ENCODE assay signal across 8 cellular contexts in the genomic region with DNA sequence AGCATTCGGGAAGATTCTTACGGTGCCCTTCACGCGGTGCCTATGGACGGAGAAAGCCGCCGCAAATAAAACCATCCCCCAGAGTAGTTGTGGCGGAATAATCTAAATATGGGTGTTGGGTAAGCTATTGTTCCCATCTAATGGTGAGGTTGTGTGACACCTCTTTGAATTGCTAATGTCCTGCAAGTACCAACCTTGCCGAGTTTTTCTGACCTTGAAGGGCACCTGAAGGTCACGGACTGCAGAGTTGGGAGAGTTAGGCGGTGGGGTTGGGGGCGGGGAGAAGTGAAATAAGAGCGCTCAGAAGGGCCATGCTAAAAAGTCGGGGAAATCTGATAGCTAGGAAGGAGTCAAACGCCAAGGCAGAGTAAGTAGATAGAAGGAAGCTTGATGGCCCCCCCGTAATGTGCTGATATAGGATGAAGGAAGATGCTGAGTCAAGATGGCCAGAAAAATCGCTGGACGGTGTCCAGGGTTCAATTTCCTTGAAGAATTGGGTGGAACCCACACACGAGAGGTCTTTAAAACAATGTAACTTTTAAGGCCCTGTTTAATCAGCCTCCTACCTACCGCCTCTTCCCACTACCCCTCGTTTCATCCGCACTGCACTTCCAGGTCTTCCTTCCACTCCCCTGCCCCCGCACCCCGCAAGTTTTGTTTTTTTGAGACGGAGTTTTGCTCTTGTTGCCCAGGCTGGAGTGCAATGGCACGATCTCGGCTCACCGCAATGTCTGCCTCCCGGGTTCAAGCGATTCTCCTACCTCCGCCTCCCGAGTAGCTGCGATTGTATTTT. TPM values are rescaled to one million over a fixed set of nuclear protein-coding genes. Genes with fewer than 3 reads are reported as not detected.
DNase-seq lines count a peak whose midpoint lies in the region; ATAC-seq and TF ChIP-seq lines count a peak whose summit lies in the region.

No MANE protein-coding gene starts in this region.

- intact Hi-C loops in esophagus squamous epithelium (cut with DNase I) = no loop called here

- H3K4me3 Mint-ChIP-seq in WTC11 (peak overlapping the region; percentile 80), nephron (peak overlapping the region; percentile 85 to 95 (median 89))

- peak overlapping the region; percentile 57 to 91 (median 81) for H3K4me3 ChIP-seq in esophagus squamous epithelium

- H3K9me3 Mint-ChIP-seq in WTC11 = no peaks in the 10 kb centered on the region
- H3K9me3 Mint-ChIP-seq in nephron = no peaks in the 10 kb centered on the region

- peak; percentile 6 for ATAC-seq in GM18861 (IDR thresholded peaks at IDR 0.05; ENCODE audit: unreplicated experiment)
- ATAC-seq in HG03558 (IDR thresholded peaks at IDR 0.05; ENCODE audit: extremely low read depth, unreplicated experiment) = peak; percentile 2
- ATAC-seq in WTC11 = peak; percentile 74
- no peak for ATAC-seq in HG03457 (IDR thresholded peaks at IDR 0.05; ENCODE audit: unreplicated experiment)

- peak overlapping the region; percentile 81 to 92 (median 88) for H3K27ac ChIP-seq in esophagus squamous epithelium

- DNase-seq in CD1c-positive myeloid dendritic cell (ENCODE audit: extremely low spot score) (peak; percentile 11), WTC11 (ENCODE audit: low spot score) (peak; percentile 81), esophagus squamous epithelium (lab: John Stamatoyannopoulos, UW) (no peak), SK-N-DZ (ENCODE audit: low spot score) (no peak)

- H3K4me1 Mint-ChIP-seq in WTC11 (peaks cover 56% of the 10 kb centered on the region), nephron (peaks cover 51% of the 10 kb centered on the region)

- TF ChIP-seq CTCF in WTC11 (IDR thresholded peaks at IDR 0.05) (no peak), esophagus squamous epithelium (IDR thresholded peaks at IDR 0.05) (no peak), nephron (IDR thresholded peaks at IDR 0.05; ENCODE audit: unreplicated experiment in 3 of 3) (no peak)

- H3K9me3 ChIP-seq in esophagus squamous epithelium = no peaks in the 10 kb centered on the region

- H3K4me1 ChIP-seq in esophagus squamous epithelium = peaks cover 0 to 35% (median 0%) of the 10 kb centered on the region in 3 donors

- H3K27me3 Mint-ChIP-seq in WTC11 (ENCODE audit: low read depth) = no peaks in the 10 kb centered on the region
- H3K27me3 Mint-ChIP-seq in nephron (ENCODE audit: low read depth) = no peaks in the 10 kb centered on the region

- no peaks in the 10 kb centered on the region; the same call in 1 of the 2 replicates for H3K36me3 Mint-ChIP-seq in WTC11
- no peaks in the 10 kb centered on the region for H3K36me3 Mint-ChIP-seq in nephron (ENCODE audit: low read depth)

- WGBS in esophagus squamous epithelium, 2 donors = 36 to 45% methylated on average over 27 to 33 of the region's 33 CpGs

- POLR2A ChIA-PET in WTC11 (lab: Charles Lee) = interaction anchor here (1.1 kb wide), 1 partner anchor 23 kb away, joined by 3 read pairs; no protein-coding TSS in a partner anchor

- H3K27me3 ChIP-seq in esophagus squamous epithelium = no peaks in the 10 kb centered on the region

- no peak for TF ChIP-seq POLR2A in esophagus squamous epithelium (IDR thresholded peaks at IDR 0.05)

- H3K36me3 ChIP-seq in esophagus squamous epithelium = no peaks in the 10 kb centered on the region

- peak overlapping the region; percentile 100 for H3K27ac Mint-ChIP-seq in WTC11
- peak overlapping the region; percentile 83 to 95 (median 93) for H3K27ac Mint-ChIP-seq in nephron

- CTCF ChIA-PET in WTC11 (lab: Charles Lee) = interaction anchor here (0.8 to 1.4 kb wide), 6 partner anchors 18 to 637 kb away, joined by 3 to 6 read pairs (median 4); no protein-coding TSS in a partner anchor

TF ChIP-seq in WTC11, 78 proteins besides CTCF, POLR2A, EP300 and RAD21 (continues in another document):
- TF ChIP-seq CREB1 (CRISPR knock-in tag; IDR thresholded peaks at IDR 0.05) (0 out of 2 replicates have a peak, but pooled peaks have one; percentile 48), MYBL2 (CRISPR knock-in tag; IDR thresholded peaks at IDR 0.05) (peak; percentile 8; the same call in 1 of the 2 replicates), ELF4 (CRISPR knock-in tag; IDR thresholded peaks at IDR 0.05; ENCODE audit: low read depth) (no peak), MXD4 (CRISPR knock-in tag; IDR thresholded peaks at IDR 0.05; ENCODE audit: borderline replicate concordance) (no peak), EMX1 (CRISPR knock-in tag; IDR thresholded peaks at IDR 0.05) (no peak), ESRRA (CRISPR knock-in tag; IDR thresholded peaks at IDR 0.05; ENCODE audit: borderline replicate concordance) (peak; percentile 99), ZNF121 (CRISPR knock-in tag; IDR thresholded peaks at IDR 0.05) (no peak)
- TF ChIP-seq, protein P1, sequence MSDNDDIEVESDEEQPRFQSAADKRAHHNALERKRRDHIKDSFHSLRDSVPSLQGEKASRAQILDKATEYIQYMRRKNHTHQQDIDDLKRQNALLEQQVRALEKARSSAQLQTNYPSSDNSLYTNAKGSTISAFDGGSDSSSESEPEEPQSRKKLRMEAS (CRISPR knock-in tag; IDR thresholded peaks at IDR 0.05) = peak; percentile 50
- TF ChIP-seq, protein P2, sequence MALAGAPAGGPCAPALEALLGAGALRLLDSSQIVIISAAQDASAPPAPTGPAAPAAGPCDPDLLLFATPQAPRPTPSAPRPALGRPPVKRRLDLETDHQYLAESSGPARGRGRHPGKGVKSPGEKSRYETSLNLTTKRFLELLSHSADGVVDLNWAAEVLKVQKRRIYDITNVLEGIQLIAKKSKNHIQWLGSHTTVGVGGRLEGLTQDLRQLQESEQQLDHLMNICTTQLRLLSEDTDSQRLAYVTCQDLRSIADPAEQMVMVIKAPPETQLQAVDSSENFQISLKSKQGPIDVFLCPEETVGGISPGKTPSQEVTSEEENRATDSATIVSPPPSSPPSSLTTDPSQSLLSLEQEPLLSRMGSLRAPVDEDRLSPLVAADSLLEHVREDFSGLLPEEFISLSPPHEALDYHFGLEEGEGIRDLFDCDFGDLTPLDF (CRISPR knock-in tag; IDR thresholded peaks at IDR 0.05) = no peak
- TF ChIP-seq, protein P3, sequence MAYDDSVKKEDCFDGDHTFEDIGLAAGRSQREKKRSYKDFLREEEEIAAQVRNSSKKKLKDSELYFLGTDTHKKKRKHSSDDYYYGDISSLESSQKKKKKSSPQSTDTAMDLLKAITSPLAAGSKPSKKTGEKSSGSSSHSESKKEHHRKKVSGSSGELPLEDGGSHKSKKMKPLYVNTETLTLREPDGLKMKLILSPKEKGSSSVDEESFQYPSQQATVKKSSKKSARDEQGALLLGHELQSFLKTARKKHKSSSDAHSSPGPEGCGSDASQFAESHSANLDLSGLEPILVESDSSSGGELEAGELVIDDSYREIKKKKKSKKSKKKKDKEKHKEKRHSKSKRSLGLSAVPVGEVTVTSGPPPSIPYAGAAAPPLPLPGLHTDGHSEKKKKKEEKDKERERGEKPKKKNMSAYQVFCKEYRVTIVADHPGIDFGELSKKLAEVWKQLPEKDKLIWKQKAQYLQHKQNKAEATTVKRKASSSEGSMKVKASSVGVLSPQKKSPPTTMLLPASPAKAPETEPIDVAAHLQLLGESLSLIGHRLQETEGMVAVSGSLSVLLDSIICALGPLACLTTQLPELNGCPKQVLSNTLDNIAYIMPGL (CRISPR knock-in tag; IDR thresholded peaks at IDR 0.05) = no peak
- TF ChIP-seq, protein P4, sequence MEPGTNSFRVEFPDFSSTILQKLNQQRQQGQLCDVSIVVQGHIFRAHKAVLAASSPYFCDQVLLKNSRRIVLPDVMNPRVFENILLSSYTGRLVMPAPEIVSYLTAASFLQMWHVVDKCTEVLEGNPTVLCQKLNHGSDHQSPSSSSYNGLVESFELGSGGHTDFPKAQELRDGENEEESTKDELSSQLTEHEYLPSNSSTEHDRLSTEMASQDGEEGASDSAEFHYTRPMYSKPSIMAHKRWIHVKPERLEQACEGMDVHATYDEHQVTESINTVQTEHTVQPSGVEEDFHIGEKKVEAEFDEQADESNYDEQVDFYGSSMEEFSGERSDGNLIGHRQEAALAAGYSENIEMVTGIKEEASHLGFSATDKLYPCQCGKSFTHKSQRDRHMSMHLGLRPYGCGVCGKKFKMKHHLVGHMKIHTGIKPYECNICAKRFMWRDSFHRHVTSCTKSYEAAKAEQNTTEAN (CRISPR knock-in tag; IDR thresholded peaks at IDR 0.05) = no peak

RNA-seq across cellular contexts. Expression of a gene that starts 0.6 kb away (rescaled TPM):
- 9.9 to 12.1 TPM (median 11.7 TPM) in 3 replicates for total RNA-seq in WTC11 (2021)
- total RNA-seq in esophagus squamous epithelium = 1 to 10 TPM in 3 of 4 donors, under 1 TPM in 1; 0.70 to 3.4 (median 1.8) TPM
- polyA plus RNA-seq in SK-N-DZ (2014; cell fraction: cytosol; rRNA removed) = 0.35 and 1.3 TPM in 2 replicates
- polyA plus RNA-seq in SK-N-DZ (2014; cell fraction: nucleus; rRNA removed) = 1.1 and 1.8 TPM in 2 replicates

RNA-seq across cellular contexts. Expression of a gene that starts 0.7 kb away (rescaled TPM):
- total RNA-seq in WTC11 (2021) = 50.7 to 60.6 TPM (median 57.8 TPM) in 3 replicates
- total RNA-seq in esophagus squamous epithelium = 10 to 100 TPM in 3 of 4 donors, 1 to 10 TPM in 1; 6.0 to 24.0 (median 12.0) TPM
- 8.0 and 12.0 TPM in 2 replicates for polyA plus RNA-seq in SK-N-DZ (2014; cell fraction: cytosol; rRNA removed)
- polyA plus RNA-seq in SK-N-DZ (2014; cell fraction: nucleus; rRNA removed) = 11.8 TPM in 2 replicates

Comparison
In these comparisons a context has a peak if more than half of its experiments do, and no peak if none do; other contexts are left out.
1. DNase-seq: peak in CD1c-positive myeloid dendritic cell (single experiment) and WTC11 (single experiment); none in esophagus squamous epithelium (single experiment) and SK-N-DZ (single experiment).